ENCODE assay signal across 31 cellular contexts in the genomic region with DNA sequence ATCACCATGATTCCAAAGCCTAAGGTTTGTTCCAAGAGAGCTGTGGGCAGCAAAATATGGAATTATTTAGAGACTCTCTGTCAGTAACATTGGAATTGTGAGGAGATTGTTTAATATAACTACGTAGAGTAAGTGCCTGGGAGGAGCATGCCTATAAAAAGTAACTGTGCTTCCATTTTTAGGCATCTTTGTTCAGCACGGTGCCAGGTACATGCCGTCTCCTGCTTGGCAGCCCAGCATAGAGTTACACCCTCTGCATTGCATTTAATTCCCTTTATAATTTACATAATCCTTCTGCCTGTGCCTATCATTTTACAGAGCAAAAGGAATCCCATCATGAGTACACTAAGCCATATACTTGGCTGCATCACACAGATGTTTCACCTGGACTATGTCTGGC. TPM values are rescaled to one million over a fixed set of nuclear protein-coding genes. Genes with fewer than 3 reads are reported as not detected.
DNase-seq lines count a peak whose midpoint lies in the region; ATAC-seq and TF ChIP-seq lines count a peak whose summit lies in the region.
"Had no signal": no experiment of that assay in that cellular context is flagged by ENCODE, and none has a peak within 500 bp of the region (broad histone marks: within the 10 kb centered on the region; RNA-seq: fewer than 3 reads in every experiment).

No MANE protein-coding gene starts in this region.

- H3K79me2 ChIP-seq in hepatocyte (no peaks in the 10 kb centered on the region), PC-3 (ENCODE audit: low read length) (no peaks in the 10 kb centered on the region)

- no peak overlapping the region for H3K23ac ChIP-seq in neuronal stem cell (ENCODE audit: low read depth, low read length, poor library complexity)

- H3K9ac ChIP-seq in neuronal stem cell (ENCODE audit: low read depth, low read length, poor library complexity) = no peak overlapping the region
- H3K9ac ChIP-seq in PC-3 (ENCODE audit: low read length) = no peak overlapping the region

- no peak overlapping the region for H3K4me2 ChIP-seq in hepatocyte
- no peak overlapping the region for H3K4me2 ChIP-seq in neuronal stem cell (ENCODE audit: insufficient read depth, low read length, poor library complexity, severe bottlenecking)
- H3K4me2 ChIP-seq in PC-3 (ENCODE audit: low read length) = no peak overlapping the region
- H3K4me2 ChIP-seq: PC-9 had no signal

- H3K14ac ChIP-seq in neuronal stem cell (ENCODE audit: low read length) = no peak overlapping the region

- POLR2A ChIA-PET in PC-3 (lab: Charles Lee; ENCODE audit: unreplicated experiment) = no interaction called here

- H3K27me3 ChIP-seq in heart left ventricle (no peaks in the 10 kb centered on the region), hepatocyte (no peaks in the 10 kb centered on the region), psoas muscle (ENCODE audit: insufficient read depth in 3 of 3, low read length in 2 of 3) (no peaks in the 10 kb centered on the region), neuronal stem cell (ENCODE audit: control insufficient read depth in 3 of 3, insufficient read depth in 3 of 3, low read depth in 1 of 3, low read length in 3 of 3) (no peaks in the 10 kb centered on the region), PC-3 (ENCODE audit: low read length) (peaks cover 29% of the 10 kb centered on the region)
- H3K27me3 ChIP-seq: MG63, testis, vagina had no signal

- H3K4me3 ChIP-seq in heart left ventricle (no peak overlapping the region), hepatocyte (no peak overlapping the region), psoas muscle (no peak overlapping the region), neuronal stem cell (ENCODE audit: low read length in 2 of 2) (no peak overlapping the region), PC-3 (ENCODE audit: low read length) (no peak overlapping the region)
- H3K4me3 ChIP-seq: GM12878, HAP-1, K562, MG63, PC-9, testis, vagina had no signal

- no peaks in the 10 kb centered on the region for H3K4me1 ChIP-seq in heart left ventricle
- H3K4me1 ChIP-seq in hepatocyte (ENCODE audit: insufficient read depth) = peaks cover 53% of the 10 kb centered on the region
- peaks cover 7% of the 10 kb centered on the region for H3K4me1 ChIP-seq in psoas muscle
- no peaks in the 10 kb centered on the region for H3K4me1 ChIP-seq in neuronal stem cell (ENCODE audit: control insufficient read depth in 2 of 2, insufficient read depth in 1 of 2, low read depth in 1 of 2, low read length in 2 of 2)
- H3K4me1 ChIP-seq in PC-3 (ENCODE audit: insufficient read depth, low read length) = no peaks in the 10 kb centered on the region
- H3K4me1 ChIP-seq: testis had no signal

- no peaks in the 10 kb centered on the region for H3K79me1 ChIP-seq in neuronal stem cell (ENCODE audit: low read depth, low read length)

- H2BK15ac ChIP-seq in neuronal stem cell (ENCODE audit: low read length) = no peak overlapping the region

- CTCF ChIA-PET in PC-3 (lab: Charles Lee) = no interaction called here

- H2AFZ ChIP-seq in hepatocyte = no peak overlapping the region
- H2AFZ ChIP-seq in neuronal stem cell (ENCODE audit: low read length) = no peak overlapping the region
- no peak overlapping the region for H2AFZ ChIP-seq in PC-3 (ENCODE audit: low read length)

- DNase-seq in heart left ventricle (peak in 2 of 5 donors; percentile 28 to 33), left cardiac atrium (no peak), hepatocyte (ENCODE audit: low spot score) (no peak), psoas muscle (peak in 1 of 2 donors; percentile 66), neuronal stem cell (ENCODE audit: low spot score) (no peak), amygdala (lab: John Stamatoyannopoulos, UW) (no peak), PC-3 (no peak)
- DNase-seq: CD8-positive, alpha-beta T cell; effector CD8-positive, alpha-beta T cell; MG63; naive thymus-derived CD8-positive, alpha-beta T cell; NCI-H1417; NCI-H2081; NCI-H446; NK-92 treated with Interleukin-12 subunit alpha and Interleukin-12 subunit beta, amount 100 ng/mL, for 24 hours; PC-9; SHP77 treated with DMSO at 0.1 percent for 48 hours; stimulated activated CD4-positive, alpha-beta T cell treated with anti-CD3 and anti-CD28 coated beads, Interleukin-15, amount 100 ng/mL, for 24 hours; stimulated activated naive CD4-positive, alpha-beta T cell treated with Interleukin-2 at 50 U/mL for 16 hours; testis had no signal

- no peaks in the 10 kb centered on the region for H3K36me3 Mint-ChIP-seq in activated T-helper 17 cell treated with anti-CD3 and anti-CD28 coated beads, Interleukin-2, amount 50 U/mL, for 72 hours (ENCODE audit: low read depth)
- H3K36me3 Mint-ChIP-seq: activated naive CD4-positive, alpha-beta T cell treated with anti-CD3 and anti-CD28 coated beads, Interleukin-2, amount 50 U/mL, for 24 hours; CD8-positive, alpha-beta T cell; mesothelial cell of epicardium; naive thymus-derived CD8-positive, alpha-beta T cell; WTC11 had no signal

- H3K4ac ChIP-seq in neuronal stem cell (ENCODE audit: low read length) = no peak overlapping the region

- WGBS in heart left ventricle, 4 donors = 52 to 60% (median 55%) methylated on average over 3 of the region's 3 CpGs
- WGBS in hepatocyte (ENCODE audit: low lambda C conversion rate, missing lambda C conversion rate) = 70% methylated on average over 3 of the region's 3 CpGs
- WGBS in psoas muscle, 3 donors = 26 to 42% (median 37%) methylated on average over 3 of the region's 3 CpGs
- no CpG with 5 or more reads among the region's 3 CpGs for WGBS in neuronal stem cell (ENCODE audit: extremely low coverage in 2 of 2, insufficient read length in 2 of 2, insufficient replicate concordance in 1 of 2), 2 donors

- no peak for TF ChIP-seq POLR2A in heart left ventricle (IDR thresholded peaks at IDR 0.05)

- no peak overlapping the region for H2BK12ac ChIP-seq in neuronal stem cell (ENCODE audit: low read length)

- ATAC-seq in heart left ventricle = peak; percentile 91 to 99 (median 98)
- ATAC-seq in left cardiac atrium = no peak
- peak; percentile 77 to 99 (median 94) for ATAC-seq in psoas muscle
- ATAC-seq in activated T-helper 17 cell treated with anti-CD3 and anti-CD28 coated beads, Interleukin-2, amount 50 U/mL, for 72 hours (replicated peaks) = no peak
- no peak for ATAC-seq in PC-3
- ATAC-seq: CD8-positive, alpha-beta T cell; GM12878; K562; naive thymus-derived CD8-positive, alpha-beta T cell; sciatic nerve; WTC11 had no signal

- peaks cover 4% of the 10 kb centered on the region for H3K27me3 Mint-ChIP-seq in activated T-helper 17 cell treated with anti-CD3 and anti-CD28 coated beads, Interleukin-2, amount 50 U/mL, for 72 hours
- H3K27me3 Mint-ChIP-seq: B cell had no signal

- H3K4me3 Mint-ChIP-seq in activated T-helper 17 cell treated with anti-CD3 and anti-CD28 coated beads, Interleukin-2, amount 50 U/mL, for 72 hours = no peak overlapping the region
- H3K4me3 Mint-ChIP-seq: activated naive CD4-positive, alpha-beta T cell treated with anti-CD3 and anti-CD28 coated beads, Interleukin-2, amount 50 U/mL, for 24 hours; activated T-helper 1 cell treated with anti-CD3 and anti-CD28 coated beads, Interleukin-12 subunit alpha, Interleukin-12 subunit beta, Interleukin-2, Interleukin-4 antibody, amounts not matched to agents 30 ng/mL and 10 ng/mL and 1 ng/mL, durations not matched to agents 14 hours and 24 hours and 36 hours; B cell; CD8-positive, alpha-beta T cell; mesothelial cell of epicardium; naive thymus-derived CD8-positive, alpha-beta T cell; WTC11 had no signal

- no peaks in the 10 kb centered on the region for H3K4me1 Mint-ChIP-seq in activated T-helper 17 cell treated with anti-CD3 and anti-CD28 coated beads, Interleukin-2, amount 50 U/mL, for 72 hours
- H3K4me1 Mint-ChIP-seq: activated naive CD4-positive, alpha-beta T cell treated with anti-CD3 and anti-CD28 coated beads, Interleukin-2, amount 50 U/mL, for 24 hours; B cell; naive thymus-derived CD8-positive, alpha-beta T cell; WTC11 had no signal

- no peaks in the 10 kb centered on the region for H3K9me3 Mint-ChIP-seq in activated T-helper 17 cell treated with anti-CD3 and anti-CD28 coated beads, Interleukin-2, amount 50 U/mL, for 72 hours
- H3K9me3 Mint-ChIP-seq: activated naive CD4-positive, alpha-beta T cell treated with anti-CD3 and anti-CD28 coated beads, Interleukin-2, amount 50 U/mL, for 24 hours; activated T-helper 1 cell treated with anti-CD3 and anti-CD28 coated beads, Interleukin-12 subunit alpha, Interleukin-12 subunit beta, Interleukin-2, Interleukin-4 antibody, amounts not matched to agents 30 ng/mL and 10 ng/mL and 1 ng/mL, durations not matched to agents 14 hours and 24 hours and 36 hours; CD8-positive, alpha-beta T cell; mesothelial cell of epicardium; naive thymus-derived CD8-positive, alpha-beta T cell; WTC11 had no signal

- H3K27ac Mint-ChIP-seq in activated T-helper 17 cell treated with anti-CD3 and anti-CD28 coated beads, Interleukin-2, amount 50 U/mL, for 72 hours = no peak overlapping the region
- H3K27ac Mint-ChIP-seq: activated naive CD4-positive, alpha-beta T cell treated with anti-CD3 and anti-CD28 coated beads, Interleukin-2, amount 50 U/mL, for 24 hours; activated T-helper 1 cell treated with anti-CD3 and anti-CD28 coated beads, Interleukin-12 subunit alpha, Interleukin-12 subunit beta, Interleukin-2, Interleukin-4 antibody, amounts not matched to agents 30 ng/mL and 10 ng/mL and 1 ng/mL, durations not matched to agents 14 hours and 24 hours and 36 hours; B cell; CD8-positive, alpha-beta T cell; naive thymus-derived CD8-positive, alpha-beta T cell; WTC11 had no signal

- TF ChIP-seq CTCF in heart left ventricle (IDR thresholded peaks at IDR 0.05) = no peak
- TF ChIP-seq CTCF in hepatocyte (IDR thresholded peaks at IDR 0.05; ENCODE audit: poor library complexity) = no peak
- TF ChIP-seq CTCF in psoas muscle (IDR thresholded peaks at IDR 0.05) = no peak
- no peak for TF ChIP-seq CTCF in PC-3 (conservative IDR thresholded peaks at IDR 0.05; ENCODE audit: low read depth, low read length)

- intact Hi-C loops in heart left ventricle (cut with DNase I) (no loop called here), left cardiac atrium (cut with DNase I) (no loop called here), psoas muscle (cut with DNase I) (no loop called here), PC-3 (cut with micrococcal nuclease) (no loop called here)

- H3K18ac ChIP-seq in neuronal stem cell (ENCODE audit: low read length) = no peak overlapping the region

- no peak overlapping the region for H2BK120ac ChIP-seq in neuronal stem cell (ENCODE audit: low read depth, low read length)

- H2BK5ac ChIP-seq in neuronal stem cell (ENCODE audit: low read length) = no peak overlapping the region

- H3K9me3 ChIP-seq in heart left ventricle (no peaks in the 10 kb centered on the region), hepatocyte (ENCODE audit: low read depth) (no peaks in the 10 kb centered on the region), psoas muscle (no peaks in the 10 kb centered on the region), neuronal stem cell (replicated peaks in 1 of 2; ENCODE audit: control insufficient read depth in 2 of 2, insufficient read depth in 1 of 2, low read depth in 1 of 2, low read length in 2 of 2) (no peaks in the 10 kb centered on the region), PC-3 (ENCODE audit: low read length) (no peaks in the 10 kb centered on the region)
- H3K9me3 ChIP-seq: HAP-1, MG63, testis, vagina had no signal

- no peak overlapping the region for H4K8ac ChIP-seq in neuronal stem cell (ENCODE audit: low read depth, low read length)

- H4K91ac ChIP-seq in neuronal stem cell (ENCODE audit: low read depth, low read length, poor library complexity) = no peak overlapping the region

- H3K27ac ChIP-seq in heart left ventricle (peak overlapping the region in 3 of 12 donors; percentile 14 to 29 (median 25)), hepatocyte (peak overlapping the region; percentile 72), psoas muscle (peak overlapping the region; percentile 13), neuronal stem cell (replicated peaks; ENCODE audit: low read length) (no peak overlapping the region), PC-3 (ENCODE audit: low read length) (no peak overlapping the region)
- H3K27ac ChIP-seq: PC-9, testis, vagina had no signal

- no peak overlapping the region for H2AK5ac ChIP-seq in neuronal stem cell (ENCODE audit: low read depth, low read length)

- BruUV-seq in PC-3 (replicated peaks; lab: Mats Ljungman, UMichigan) = no TSS peak

- H3K36me3 ChIP-seq in heart left ventricle = no peaks in the 10 kb centered on the region
- H3K36me3 ChIP-seq in hepatocyte (replicated peaks; ENCODE audit: insufficient read depth, low read depth) = no peaks in the 10 kb centered on the region
- H3K36me3 ChIP-seq in psoas muscle (ENCODE audit: insufficient read depth in 1 of 2, low read depth in 1 of 2) = no peaks in the 10 kb centered on the region
- no peaks in the 10 kb centered on the region for H3K36me3 ChIP-seq in neuronal stem cell (replicated peaks in 1 of 2; ENCODE audit: control insufficient read depth in 2 of 2, insufficient read depth in 2 of 2, low read length in 2 of 2)
- no peaks in the 10 kb centered on the region for H3K36me3 ChIP-seq in PC-3 (ENCODE audit: low read depth, low read length)
- H3K36me3 ChIP-seq: HAP-1, MG63, vagina had no signal

- H4K20me1 ChIP-seq in hepatocyte (ENCODE audit: insufficient read depth, poor library complexity, severe bottlenecking) (no peaks in the 10 kb centered on the region), PC-3 (ENCODE audit: low read length) (no peaks in the 10 kb centered on the region)

- no peaks in the 10 kb centered on the region for H3K9me2 ChIP-seq in hepatocyte (replicated peaks; ENCODE audit: insufficient read depth)
- no peaks in the 10 kb centered on the region for H3K9me2 ChIP-seq in PC-3 (replicated peaks; ENCODE audit: low read length)

- H3F3A ChIP-seq in PC-3 (ENCODE audit: low read length, unreplicated experiment) = no peaks in the 10 kb centered on the region

RNA-seq across cellular contexts. Expression of gene ALDH1A1, which starts 32.1 kb away (rescaled TPM):
- total RNA-seq in heart left ventricle (10 to 100 TPM in 5 of 9 donors, 1 to 10 TPM in 4; 5.3 to 37.5 (median 12.6) TPM), left cardiac atrium (10 to 100 TPM; 24.3 to 45.0 TPM), hepatocyte (529 and 563 TPM in 2 replicates), psoas muscle (10 to 100 TPM; 14.1 to 57.0 (median 31.7) TPM), PC-3 (2014; rRNA removed) (not detected in 2 replicates)
- polyA plus RNA-seq in heart left ventricle (10 to 100 TPM in 1 of 2 donors, 1 to 10 TPM in 1; 2.2 to 17.2 TPM), hepatocyte (201 and 243 TPM in 2 replicates), psoas muscle (10 to 100 TPM in 2 of 3 donors, 1 to 10 TPM in 1; 7.0 to 21.0 (median 15.0) TPM)
- polyA plus RNA-seq in neuronal stem cell (2013, experiment 1 of 2) = 0.11 TPM
- polyA plus RNA-seq in neuronal stem cell (2013, experiment 2 of 2) = 0.12 TPM
- total RNA-seq in activated T-helper 17 cell treated with anti-CD3 and anti-CD28 coated beads, Interleukin-2, amount 50 U/mL, for 72 hours = not detected
- total RNA-seq: activated T-helper 1 cell treated with anti-CD3 and anti-CD28 coated beads, Interleukin-12 subunit alpha, Interleukin-12 subunit beta, Interleukin-2, Interleukin-4 antibody, amounts not matched to agents 30 ng/mL and 10 ng/mL and 1 ng/mL, durations not matched to agents 14 hours and 24 hours and 36 hours; B cell; CD8-positive, alpha-beta T cell had no signal

Comparison
In these comparisons a context has a peak if more than half of its experiments do, and no peak if none do; other contexts are left out.
1. ATAC-seq: peak in heart left ventricle (4 of 4) and psoas muscle (4 of 4); none in left cardiac atrium (0 of 2), activated T-helper 17 cell treated with anti-CD3 and anti-CD28 coated beads, Interleukin-2, amount 50 U/mL, for 72 hours (single experiment) and PC-3 (single experiment).
2. H3K27ac ChIP-seq: peak in hepatocyte (single experiment) and psoas muscle (single experiment); none in neuronal stem cell (single experiment) and PC-3 (single experiment).